11 cellular contexts compared by ENCODE assay signal in the genomic region with DNA sequence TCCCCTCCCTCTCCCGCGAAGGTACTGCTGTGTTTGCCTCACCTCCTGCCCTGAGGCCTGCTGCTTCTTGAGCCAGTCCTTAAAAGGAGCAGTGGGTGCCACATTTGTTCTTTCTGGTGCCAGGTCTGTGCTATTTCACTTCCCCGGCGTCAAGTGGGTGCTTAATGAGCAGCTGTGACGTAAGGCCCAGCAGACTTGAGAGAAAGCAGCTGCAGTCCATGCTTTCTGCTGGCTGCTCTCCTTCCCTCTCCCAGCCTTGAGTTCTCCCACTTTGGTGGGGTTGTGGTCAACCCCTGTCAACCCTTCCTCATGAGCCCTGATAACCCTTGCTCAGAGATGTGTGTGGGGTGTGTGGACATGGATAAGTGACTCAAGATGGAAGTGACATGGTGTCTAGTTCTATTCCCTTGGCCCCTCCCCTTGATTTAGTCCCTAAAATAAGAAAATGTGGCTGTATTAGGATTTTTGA. TPM values are rescaled to one million over a fixed set of nuclear protein-coding genes. Genes with fewer than 3 reads are reported as not detected.
DNase-seq lines count a peak whose midpoint lies in the region; ATAC-seq and TF ChIP-seq lines count a peak whose summit lies in the region.
"Had no signal": no experiment of that assay in that cellular context is flagged by ENCODE, and none has a peak within 500 bp of the region (broad histone marks: within the 10 kb centered on the region; RNA-seq: fewer than 3 reads in every experiment).

No MANE protein-coding gene starts in this region.

- peaks cover 0 to 16% of the 10 kb centered on the region in 2 donors for H3K4me1 ChIP-seq in uterus

- H3K9me3 ChIP-seq in uterus = no peaks in the 10 kb centered on the region

- TF ChIP-seq POLR2A in uterus (IDR thresholded peaks at IDR 0.05) = peak in 1 of 2 donors; percentile 37

- no peaks in the 10 kb centered on the region for H3K36me3 ChIP-seq in uterus

- no peak overlapping the region for H3K4me3 ChIP-seq in uterus
- H3K4me3 ChIP-seq: skin epidermis had no signal

- H3K27me3 ChIP-seq in uterus = no peaks in the 10 kb centered on the region

- peak overlapping the region; percentile 57 to 68 for H3K27ac ChIP-seq in uterus

- peak; percentile 46 for ATAC-seq in Right ventricle myocardium inferior
- peak; percentile 3 for ATAC-seq in left colon
- no peak for ATAC-seq in GM21825 (IDR thresholded peaks at IDR 0.05; ENCODE audit: unreplicated experiment)
- ATAC-seq in HG02970 (IDR thresholded peaks at IDR 0.05; ENCODE audit: low FRiP score, unreplicated experiment) = no peak
- ATAC-seq: activated CD8-positive, alpha-beta T cell treated with anti-CD3 and anti-CD28 coated beads for 36 hours had no signal

- DNase-seq in Right ventricle myocardium inferior (ENCODE audit: missing footprints) = no peak
- DNase-seq in cardiac septum (ENCODE audit: low spot score) = no peak
- peak; percentile 93 for DNase-seq in amniotic epithelial cell (ENCODE audit: low read depth)
- peak; percentile 34 to 81 for DNase-seq in left colon
- peak; percentile 54 to 78 for DNase-seq in uterus
- no peak for DNase-seq in cortex of kidney (lab: John Stamatoyannopoulos, UW)
- DNase-seq: activated CD8-positive, alpha-beta T cell treated with anti-CD3 and anti-CD28 coated beads for 36 hours had no signal

- no peak for TF ChIP-seq CTCF in uterus (IDR thresholded peaks at IDR 0.05)

- intact Hi-C loops in Right ventricle myocardium inferior (cut with DNase I) = loop anchor here (10.0 kb wide), 1 partner anchor 226 kb away; a partner anchor contains a TSS
- intact Hi-C loops in cardiac septum (cut with DNase I) = no loop called here
- intact Hi-C loops in left colon (cut with DNase I, micrococcal nuclease) = no loop called here
- intact Hi-C loops in uterus (cut with DNase I; ENCODE audit: low total_unique reads) = no loop called here

RNA-seq across cellular contexts. Expression of a gene that starts 6.9 kb away (rescaled TPM):
- total RNA-seq in Right ventricle myocardium inferior (55.6 TPM), cardiac septum (40.0 TPM), left colon (10 to 100 TPM; 18.1 to 26.9 TPM), uterus (10 to 100 TPM in 2 of 4 donors, 1 to 10 TPM in 2; 3.2 to 68.1 (median 8.9) TPM)

RNA-seq across cellular contexts. Expression of a gene that starts 10.3 kb away (rescaled TPM):
- 162 TPM for total RNA-seq in Right ventricle myocardium inferior
- total RNA-seq in cardiac septum = 178 TPM
- 10 to 100 TPM; 28.1 to 43.5 TPM for total RNA-seq in left colon
- 10 to 100 TPM in 1 of 4 donors, 1 to 10 TPM in 3; 2.4 to 43.8 (median 6.6) TPM for total RNA-seq in uterus

RNA-seq across cellular contexts. Expression of a gene that starts 20.4 kb away (rescaled TPM):
- total RNA-seq in Right ventricle myocardium inferior (not detected), cardiac septum (not detected), left colon (1,000 to 10,000 TPM; 3,013 to 3,634 TPM), uterus (1 to 10 TPM in 1 of 4 donors, not detected in 3; 1.8 TPM)
- total RNA-seq: activated CD8-positive, alpha-beta T cell treated with anti-CD3 and anti-CD28 coated beads for 36 hours; bronchial epithelial cell had no signal

RNA-seq across cellular contexts. Expression of a gene that starts 22.7 kb away (rescaled TPM):
- 8.2 TPM for total RNA-seq in Right ventricle myocardium inferior
- 4.6 TPM for total RNA-seq in cardiac septum
- total RNA-seq in left colon = 10 to 100 TPM in 1 of 2 donors, 1 to 10 TPM in 1; 6.0 to 11.2 TPM
- 10 to 100 TPM in 2 of 4 donors, 1 to 10 TPM in 2; 3.5 to 19.0 (median 9.3) TPM for total RNA-seq in uterus
- total RNA-seq: bronchial epithelial cell had no signal

RNA-seq across cellular contexts. Expression of a gene that starts 27.6 kb away (rescaled TPM):
- 3.9 TPM for total RNA-seq in Right ventricle myocardium inferior
- 1.2 TPM for total RNA-seq in cardiac septum
- 10 to 100 TPM in 1 of 2 donors, 1 to 10 TPM in 1; 8.3 to 13.7 TPM for total RNA-seq in left colon
- under 1 TPM in 2 of 4 donors, not detected in 2; 0.14 to 0.85 TPM for total RNA-seq in uterus

Comparison
In these comparisons a context has a peak if more than half of its experiments do, and no peak if none do; other contexts are left out.
1. ATAC-seq: peak in Right ventricle myocardium inferior (single experiment) and left colon (single experiment); none in GM21825 (single experiment) and HG02970 (single experiment).
2. DNase-seq: peak in amniotic epithelial cell (single experiment), left colon (2 of 2) and uterus (2 of 2); none in Right ventricle myocardium inferior (single experiment), cardiac septum (single experiment) and cortex of kidney (single experiment).
3. RNA of a gene that starts 20.4 kb away (total RNA-seq): 3,013 to 3,634 TPM in left colon; 1.8 TPM in uterus, not detected in Right ventricle myocardium inferior (single experiment) and not detected in cardiac septum (single experiment); every median in the first group is over 1,000 times any median in the second.